ENCODE assay signal across 40 cellular contexts in genomic region chr3:50786631-50787030, GRCh38.
"Had no signal": no experiment of that assay in that cellular context is flagged by ENCODE, and none has a peak within 500 bp of the region (broad histone marks: within the 10 kb centered on the region; RNA-seq: fewer than 3 reads in every experiment).

No MANE protein-coding gene starts in this region.

- H3K4me3 ChIP-seq: adrenal gland, ascending aorta, body of pancreas, breast epithelium, cardiac muscle cell had no signal

- DNase-seq: activated effector memory CD4-positive, alpha-beta T cell treated with anti-CD3 and anti-CD28 coated beads, Interleukin-2, amount 50 U/mL, for 16 hours; activated effector memory CD4-positive, alpha-beta T cell treated with Interleukin-2 at 50 U/mL for 16 hours; activated gamma-delta T cell; activated gamma-delta T cell treated with Interleukin-2 at 50 U/mL for 16 hours; activated naive CD4-positive, alpha-beta T cell; activated naive CD4-positive, alpha-beta T cell treated with anti-CD3 and anti-CD28 coated beads for 36 hours; activated naive CD4-positive, alpha-beta T cell treated with anti-CD3 and anti-CD28 coated beads, Interleukin-2, amount 10 ng/mL, durations not matched to agents 7 days and 5 days; activated naive CD4-positive, alpha-beta T cell treated with anti-CD3 and anti-CD28 coated beads, Interleukin-2, amount 50 U/mL, for 16 hours; activated naive CD4-positive, alpha-beta T cell treated with Interleukin-2 at 50 U/mL for 16 hours; activated naive CD8-positive, alpha-beta T cell treated with anti-CD3 and anti-CD28 coated beads for 36 hours; activated naive CD8-positive, alpha-beta T cell treated with anti-CD3 and anti-CD28 coated beads, Interleukin-2, amount 10 ng/mL, durations not matched to agents 7 days and 5 days; activated naive CD8-positive, alpha-beta T cell treated with anti-CD3 and anti-CD28 coated beads, Interleukin-2, amount 50 U/mL, for 24 hours; activated T-cell treated with anti-CD3 and anti-CD28 coated beads, Interleukin-2, amount 50 U/mL, for 1 hour; activated T-cell treated with anti-CD3 and anti-CD28 coated beads, Interleukin-2, amount 50 U/mL, for 24 hours; activated T-cell treated with anti-CD3 and anti-CD28 coated beads, Interleukin-2, amount 50 U/mL, for 4 hours; activated T-cell treated with anti-CD3 and anti-CD28 coated beads, Interleukin-2, amount 50 U/mL, for 48 hours; activated T-cell treated with anti-CD3 and anti-CD28 coated beads, Interleukin-2, amount 50 U/mL, for 72 hours; adrenal gland; amniotic stem cell; amygdala; anterior cingulate cortex; aorta; body of pancreas; brain microvascular endothelial cell; caudate nucleus; central memory CD4-positive, alpha-beta T cell; cerebellar nuclear complex had no signal

- FAIRE-seq: astrocyte, bronchial epithelial cell had no signal

- H3K36me3 Mint-ChIP-seq: activated naive CD4-positive, alpha-beta T cell treated with anti-CD3 and anti-CD28 coated beads, Interleukin-2, amount 10 ng/mL, durations not matched to agents 7 days and 5 days had no signal

- H3K9me3 Mint-ChIP-seq: central memory CD8-positive, alpha-beta T cell had no signal

- H3K27me3 ChIP-seq: adrenal gland, ascending aorta, body of pancreas, brain microvascular endothelial cell, breast epithelium, cardiac muscle cell had no signal

- H3K36me3 ChIP-seq: adrenal gland, ascending aorta, brain microvascular endothelial cell, breast epithelium, cardiac muscle cell had no signal

- H3K4me1 ChIP-seq: adrenal gland, ascending aorta, body of pancreas, breast epithelium had no signal

- H3K27ac Mint-ChIP-seq: activated naive CD4-positive, alpha-beta T cell treated with anti-CD3 and anti-CD28 coated beads for 36 hours; activated naive CD4-positive, alpha-beta T cell treated with anti-CD3 and anti-CD28 coated beads, Interleukin-2, amount 10 ng/mL, durations not matched to agents 7 days and 5 days; activated naive CD4-positive, alpha-beta T cell treated with anti-CD3 and anti-CD28 coated beads, Interleukin-2, amount 50 U/mL, for 24 hours; activated naive CD4-positive, alpha-beta T cell treated with anti-CD3 and anti-CD28 coated beads, Interleukin-2, amount 50 U/mL, for 72 hours; activated naive CD8-positive, alpha-beta T cell; activated naive CD8-positive, alpha-beta T cell treated with anti-CD3 and anti-CD28 coated beads for 36 hours; activated naive CD8-positive, alpha-beta T cell treated with anti-CD3 and anti-CD28 coated beads, Interleukin-2, amount 10 ng/mL, durations not matched to agents 7 days and 5 days; activated naive CD8-positive, alpha-beta T cell treated with anti-CD3 and anti-CD28 coated beads, Interleukin-2, amount 50 U/mL, for 24 hours; activated T-cell treated with anti-CD3 and anti-CD28 coated beads, Interleukin-2, amount 50 U/mL, for 24 hours; activated T-cell treated with anti-CD3 and anti-CD28 coated beads, Interleukin-2, amount 50 U/mL, for 72 hours; activated T-helper 1 cell treated with anti-CD3 and anti-CD28 coated beads, Interleukin-12 subunit alpha, Interleukin-12 subunit beta, Interleukin-2, Interleukin-4 antibody, amounts not matched to agents 30 ng/mL and 10 ng/mL and 1 ng/mL, durations not matched to agents 14 hours and 24 hours and 36 hours; activated T-helper 17 cell treated with anti-CD3 and anti-CD28 coated beads, Interleukin-2, amount 50 U/mL, for 72 hours; activated T-helper 2 cell treated with anti-CD3 and anti-CD28 coated beads, Interferon-gamma antibody, Interleukin-2, Interleukin-4, amounts not matched to agents 10 μg/mL and 5 μg/mL and 100 μg/mL, durations not matched to agents 14 hours and 24 hours and 36 hours; brain had no signal

- H3K9me3 ChIP-seq: adrenal gland had no signal

- H3K27ac ChIP-seq: adrenal gland, ascending aorta, body of pancreas, brain microvascular endothelial cell, breast epithelium, cardiac muscle cell had no signal

- H3K4me1 Mint-ChIP-seq: activated naive CD4-positive, alpha-beta T cell treated with anti-CD3 and anti-CD28 coated beads, Interleukin-2, amount 10 ng/mL, durations not matched to agents 7 days and 5 days; activated naive CD4-positive, alpha-beta T cell treated with anti-CD3 and anti-CD28 coated beads, Interleukin-2, amount 50 U/mL, for 24 hours; activated naive CD8-positive, alpha-beta T cell treated with anti-CD3 and anti-CD28 coated beads for 36 hours; activated naive CD8-positive, alpha-beta T cell treated with anti-CD3 and anti-CD28 coated beads, Interleukin-2, amount 10 ng/mL, durations not matched to agents 7 days and 5 days; activated naive CD8-positive, alpha-beta T cell treated with anti-CD3 and anti-CD28 coated beads, Interleukin-2, amount 50 U/mL, for 24 hours; activated T-helper 17 cell treated with anti-CD3 and anti-CD28 coated beads, Interleukin-2, amount 50 U/mL, for 72 hours; brain; central memory CD8-positive, alpha-beta T cell had no signal

- H3K4me3 Mint-ChIP-seq: activated naive CD4-positive, alpha-beta T cell treated with anti-CD3 and anti-CD28 coated beads for 36 hours; activated naive CD4-positive, alpha-beta T cell treated with anti-CD3 and anti-CD28 coated beads, Interleukin-2, amount 10 ng/mL, durations not matched to agents 7 days and 5 days; activated naive CD4-positive, alpha-beta T cell treated with anti-CD3 and anti-CD28 coated beads, Interleukin-2, amount 50 U/mL, for 24 hours; activated naive CD8-positive, alpha-beta T cell; activated naive CD8-positive, alpha-beta T cell treated with anti-CD3 and anti-CD28 coated beads for 36 hours; activated naive CD8-positive, alpha-beta T cell treated with anti-CD3 and anti-CD28 coated beads, Interleukin-2, amount 10 ng/mL, durations not matched to agents 7 days and 5 days; activated naive CD8-positive, alpha-beta T cell treated with anti-CD3 and anti-CD28 coated beads, Interleukin-2, amount 50 U/mL, for 24 hours; activated T-cell treated with anti-CD3 and anti-CD28 coated beads, Interleukin-2, amount 50 U/mL, for 24 hours; activated T-cell treated with anti-CD3 and anti-CD28 coated beads, Interleukin-2, amount 50 U/mL, for 4 hours; activated T-cell treated with anti-CD3 and anti-CD28 coated beads, Interleukin-2, amount 50 U/mL, for 72 hours; activated T-helper 1 cell treated with anti-CD3 and anti-CD28 coated beads, Interleukin-12 subunit alpha, Interleukin-12 subunit beta, Interleukin-2, Interleukin-4 antibody, amounts not matched to agents 30 ng/mL and 10 ng/mL and 1 ng/mL, durations not matched to agents 14 hours and 24 hours and 36 hours; activated T-helper 17 cell treated with anti-CD3 and anti-CD28 coated beads, Interleukin-2, amount 50 U/mL, for 72 hours; brain; central memory CD8-positive, alpha-beta T cell had no signal

- ATAC-seq: activated naive CD4-positive, alpha-beta T cell treated with anti-CD3 and anti-CD28 coated beads, Interleukin-2, amount 50 U/mL, for 72 hours; activated naive CD8-positive, alpha-beta T cell treated with anti-CD3 and anti-CD28 coated beads, Interleukin-2, amount 50 U/mL, for 24 hours; activated T-cell treated with anti-CD3 and anti-CD28 coated beads, Interleukin-2, amount 50 U/mL, for 4 hours; activated T-cell treated with anti-CD3 and anti-CD28 coated beads, Interleukin-2, amount 50 U/mL, for 72 hours; activated T-helper 17 cell treated with anti-CD3 and anti-CD28 coated beads, Interleukin-2, amount 50 U/mL, for 72 hours; body of pancreas had no signal

- H3K27me3 Mint-ChIP-seq: activated naive CD4-positive, alpha-beta T cell treated with anti-CD3 and anti-CD28 coated beads, Interleukin-2, amount 10 ng/mL, durations not matched to agents 7 days and 5 days; activated naive CD8-positive, alpha-beta T cell; activated naive CD8-positive, alpha-beta T cell treated with anti-CD3 and anti-CD28 coated beads for 36 hours; activated naive CD8-positive, alpha-beta T cell treated with anti-CD3 and anti-CD28 coated beads, Interleukin-2, amount 10 ng/mL, durations not matched to agents 7 days and 5 days; activated naive CD8-positive, alpha-beta T cell treated with anti-CD3 and anti-CD28 coated beads, Interleukin-2, amount 50 U/mL, for 24 hours; activated T-helper 17 cell treated with anti-CD3 and anti-CD28 coated beads, Interleukin-2, amount 50 U/mL, for 72 hours had no signal
